In the genomic region with DNA sequence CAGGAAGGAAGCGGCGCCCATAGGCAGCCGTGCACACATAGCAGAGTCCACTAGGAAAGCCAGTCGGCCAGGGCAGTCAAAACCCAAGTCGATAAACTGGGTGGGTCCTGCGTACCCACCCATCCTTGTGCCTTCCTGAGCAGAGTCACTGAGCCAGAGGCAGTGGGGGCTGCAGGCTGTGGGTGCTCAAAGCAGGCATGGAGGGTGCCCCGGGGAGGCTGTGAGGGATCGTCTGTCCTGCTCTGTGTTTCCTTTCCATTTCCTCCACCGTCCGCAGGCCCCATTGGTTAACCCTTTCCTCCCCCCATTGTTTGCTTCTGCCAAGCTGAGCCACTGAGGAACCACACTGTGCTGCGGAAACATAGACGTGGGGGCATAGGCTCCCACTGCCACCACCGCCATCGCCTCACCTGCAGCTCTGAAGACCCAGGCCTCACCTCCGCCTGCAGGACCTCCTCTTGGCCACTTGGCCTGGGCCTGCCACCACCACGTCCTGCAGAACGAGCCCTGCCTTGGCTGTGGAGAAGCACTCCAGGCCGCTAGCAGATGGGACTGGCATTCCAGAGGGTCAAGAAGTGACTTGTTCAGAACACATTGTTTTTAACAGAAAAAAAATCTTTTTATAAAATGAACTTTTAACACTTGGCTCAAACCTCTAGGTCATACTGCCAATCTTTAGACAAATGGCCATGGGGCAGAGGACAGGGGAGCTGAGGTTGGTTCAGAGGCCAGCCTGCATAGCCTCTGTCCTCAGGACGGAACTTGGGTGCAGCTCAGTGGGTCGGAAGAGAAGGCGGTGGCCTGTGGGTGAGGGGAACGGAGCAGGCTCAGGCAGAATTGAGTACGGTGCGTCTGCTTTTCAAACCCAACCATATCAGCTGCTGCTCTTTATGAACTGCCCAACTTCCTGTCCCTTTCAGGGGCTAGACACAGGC, we compare ENCODE assay signal across 19 cellular contexts. TPM values are rescaled to one million over a fixed set of nuclear protein-coding genes. Genes with fewer than 3 reads are reported as not detected.
DNase-seq lines count a peak whose midpoint lies in the region; ATAC-seq and TF ChIP-seq lines count a peak whose summit lies in the region.
"Had no signal": no experiment of that assay in that cellular context is flagged by ENCODE, and none has a peak within 500 bp of the region (broad histone marks: within the 10 kb centered on the region; RNA-seq: fewer than 3 reads in every experiment).

No MANE protein-coding gene starts in this region.

- H3K27ac Mint-ChIP-seq in progenitor cell of endocrine pancreas: no peak overlapping the region
- H3K27ac Mint-ChIP-seq: activated CD4-positive, alpha-beta T cell treated with anti-CD3 and anti-CD28 coated beads, Interleukin-2, amount 10 ng/mL, durations not matched to agents 24 days and 14 days; activated naive CD4-positive, alpha-beta T cell treated with anti-CD3 and anti-CD28 coated beads, Interleukin-2, amount 10 ng/mL, durations not matched to agents 7 days and 5 days had no signal

- peaks cover 10% of the 10 kb centered on the region for H3K36me3 Mint-ChIP-seq in progenitor cell of endocrine pancreas (ENCODE audit: insufficient read depth)
- H3K36me3 Mint-ChIP-seq: activated naive CD4-positive, alpha-beta T cell treated with anti-CD3 and anti-CD28 coated beads, Interleukin-2, amount 10 ng/mL, durations not matched to agents 7 days and 5 days had no signal

- H3K9me2 ChIP-seq in hepatocyte (replicated peaks; ENCODE audit: insufficient read depth): no peaks in the 10 kb centered on the region

- H3K9me3 ChIP-seq in hepatocyte (ENCODE audit: low read depth): no peaks in the 10 kb centered on the region
- H3K9me3 ChIP-seq: gastrocnemius medialis had no signal

- no peak overlapping the region for H3K4me3 Mint-ChIP-seq in progenitor cell of endocrine pancreas (ENCODE audit: low read depth)
- H3K4me3 Mint-ChIP-seq: activated CD4-positive, alpha-beta T cell treated with anti-CD3 and anti-CD28 coated beads, Interleukin-2, amount 10 ng/mL, durations not matched to agents 24 days and 14 days; activated naive CD4-positive, alpha-beta T cell treated with anti-CD3 and anti-CD28 coated beads, Interleukin-2, amount 10 ng/mL, durations not matched to agents 7 days and 5 days; stimulated activated naive CD8-positive, alpha-beta T cell treated with anti-CD3 and anti-CD28 coated beads, Interleukin-15, amount 100 ng/mL, for 72 hours had no signal

- no peak for ATAC-seq in HG03460 (IDR thresholded peaks at IDR 0.05; ENCODE audit: unreplicated experiment)
- no peak for ATAC-seq in HG03196 (IDR thresholded peaks at IDR 0.05; ENCODE audit: unreplicated experiment)
- ATAC-seq: gastrocnemius medialis; stimulated activated naive CD8-positive, alpha-beta T cell treated with anti-CD3 and anti-CD28 coated beads, Interleukin-15, amount 100 ng/mL, for 72 hours had no signal

- H3K4me3 ChIP-seq in KMS-11 (IDR thresholded peaks at IDR 0.05; ENCODE audit: insufficient read depth, low read depth, low read length): no peak overlapping the region
- no peak overlapping the region for H3K4me3 ChIP-seq in hepatocyte
- H3K4me3 ChIP-seq: gastrocnemius medialis, lung had no signal

- H3K9me3 Mint-ChIP-seq in progenitor cell of endocrine pancreas (ENCODE audit: low read depth): no peaks in the 10 kb centered on the region
- H3K9me3 Mint-ChIP-seq: activated CD4-positive, alpha-beta T cell treated with anti-CD3 and anti-CD28 coated beads, Interleukin-2, amount 10 ng/mL, durations not matched to agents 24 days and 14 days; activated naive CD4-positive, alpha-beta T cell treated with anti-CD3 and anti-CD28 coated beads, Interleukin-2, amount 10 ng/mL, durations not matched to agents 7 days and 5 days; stimulated activated naive CD8-positive, alpha-beta T cell treated with anti-CD3 and anti-CD28 coated beads, Interleukin-15, amount 100 ng/mL, for 72 hours had no signal

- H3K79me2 ChIP-seq in KMS-11 (ENCODE audit: insufficient read depth, low read depth): no peaks in the 10 kb centered on the region
- no peaks in the 10 kb centered on the region for H3K79me2 ChIP-seq in hepatocyte

- TF ChIP-seq CTCF in KMS-11 (conservative IDR thresholded peaks at IDR 0.05; ENCODE audit: low read depth, low read length): no peak
- no peak for TF ChIP-seq CTCF in hepatocyte (IDR thresholded peaks at IDR 0.05; ENCODE audit: poor library complexity)
- no peak for TF ChIP-seq CTCF in progenitor cell of endocrine pancreas (IDR thresholded peaks at IDR 0.05; ENCODE audit: unreplicated experiment)

- peaks cover 4% of the 10 kb centered on the region for H3K4me1 Mint-ChIP-seq in progenitor cell of endocrine pancreas (ENCODE audit: low read depth)
- H3K4me1 Mint-ChIP-seq: activated CD4-positive, alpha-beta T cell treated with anti-CD3 and anti-CD28 coated beads, Interleukin-2, amount 10 ng/mL, durations not matched to agents 24 days and 14 days; activated naive CD4-positive, alpha-beta T cell treated with anti-CD3 and anti-CD28 coated beads, Interleukin-2, amount 10 ng/mL, durations not matched to agents 7 days and 5 days; stimulated activated naive CD8-positive, alpha-beta T cell treated with anti-CD3 and anti-CD28 coated beads, Interleukin-15, amount 100 ng/mL, for 72 hours had no signal

- no peak overlapping the region for H2AFZ ChIP-seq in KMS-11 (ENCODE audit: low read depth)
- H2AFZ ChIP-seq in hepatocyte: no peak overlapping the region

- WGBS in hepatocyte (ENCODE audit: low lambda C conversion rate, missing lambda C conversion rate): 85% methylated on average over 24 of the region's 24 CpGs

- peak overlapping the region; percentile 77; the same call in 1 of the 2 replicates for H3K4me2 ChIP-seq in KMS-11
- H3K4me2 ChIP-seq in hepatocyte: no peak overlapping the region

- H3K9ac ChIP-seq in KMS-11: no peak overlapping the region

- H4K20me1 ChIP-seq in KMS-11 (ENCODE audit: insufficient read depth): no peaks in the 10 kb centered on the region
- H4K20me1 ChIP-seq in hepatocyte (ENCODE audit: insufficient read depth, poor library complexity, severe bottlenecking): no peaks in the 10 kb centered on the region

- H3K4me1 ChIP-seq in KMS-11 (ENCODE audit: low read depth, poor library complexity, severe bottlenecking): peaks cover 31% of the 10 kb centered on the region
- H3K4me1 ChIP-seq in hepatocyte (ENCODE audit: insufficient read depth): peaks cover 43% of the 10 kb centered on the region
- H3K4me1 ChIP-seq: gastrocnemius medialis had no signal

- DNase-seq in AG20443 (ENCODE audit: low spot score) (peak; percentile 3), hepatocyte (ENCODE audit: low spot score) (peak; percentile 3), progenitor cell of endocrine pancreas (ENCODE audit: low spot score, unreplicated experiment) (peak; percentile 6), HK-2 (ENCODE audit: unreplicated experiment) (no peak)
- no peak for DNase-seq in stimulated activated CD4-positive, alpha-beta T cell treated with anti-CD3 and anti-CD28 coated beads, Interleukin-2, amount 100 ng/mL, for 24 hours
- DNase-seq: activated CD4-positive, alpha-beta T cell treated with anti-CD3 and anti-CD28 coated beads, Interleukin-2, amount 10 ng/mL, durations not matched to agents 24 days and 14 days; activated naive CD4-positive, alpha-beta T cell treated with anti-CD3 and anti-CD28 coated beads, Interleukin-2, amount 10 ng/mL, durations not matched to agents 7 days and 5 days; activated T-cell treated with anti-CD3 and anti-CD28 coated beads, Interleukin-2, amount 50 U/mL, for 1 hour; gastrocnemius medialis; Karpas-422; NCI-H1417; NCI-H2171 treated with DMSO at 0.1 percent for 48 hours; stimulated activated naive CD8-positive, alpha-beta T cell treated with anti-CD3 and anti-CD28 coated beads, Interleukin-15, amount 100 ng/mL, for 72 hours had no signal

- H3K27ac ChIP-seq in KMS-11 (peak overlapping the region; percentile 85), hepatocyte (peak overlapping the region; percentile 57)
- H3K27ac ChIP-seq: gastrocnemius medialis had no signal

- H3K27me3 Mint-ChIP-seq in progenitor cell of endocrine pancreas: no peaks in the 10 kb centered on the region
- H3K27me3 Mint-ChIP-seq: activated CD4-positive, alpha-beta T cell treated with anti-CD3 and anti-CD28 coated beads, Interleukin-2, amount 10 ng/mL, durations not matched to agents 24 days and 14 days; activated naive CD4-positive, alpha-beta T cell treated with anti-CD3 and anti-CD28 coated beads, Interleukin-2, amount 10 ng/mL, durations not matched to agents 7 days and 5 days; stimulated activated naive CD8-positive, alpha-beta T cell treated with anti-CD3 and anti-CD28 coated beads, Interleukin-15, amount 100 ng/mL, for 72 hours had no signal

- H3K27me3 ChIP-seq in KMS-11 (ENCODE audit: insufficient read depth, low read depth): no peaks in the 10 kb centered on the region
- no peaks in the 10 kb centered on the region for H3K27me3 ChIP-seq in hepatocyte
- H3K27me3 ChIP-seq: gastrocnemius medialis had no signal

- H3K36me3 ChIP-seq in KMS-11 (ENCODE audit: insufficient read depth) (no peaks in the 10 kb centered on the region), hepatocyte (replicated peaks; ENCODE audit: insufficient read depth, low read depth) (no peaks in the 10 kb centered on the region)

RNA-seq across cellular contexts. Expression of a gene that starts 52.6 kb away (rescaled TPM):
- total RNA-seq in hepatocyte (not detected in 2 replicates), progenitor cell of endocrine pancreas (not detected in 2 replicates)
- not detected in 2 replicates for polyA plus RNA-seq in hepatocyte
- total RNA-seq: activated CD4-positive, alpha-beta T cell treated with anti-CD3 and anti-CD28 coated beads, Interleukin-2, amount 10 ng/mL, durations not matched to agents 24 days and 14 days; H1 had no signal
- polyA plus RNA-seq: neural cell had no signal

Comparison
In these comparisons a context has a peak if more than half of its experiments do, and no peak if none do; other contexts are left out.
1. DNase-seq: peak in AG20443 (single experiment), hepatocyte (single experiment) and progenitor cell of endocrine pancreas (single experiment); none in HK-2 (single experiment) and stimulated activated CD4-positive, alpha-beta T cell treated with anti-CD3 and anti-CD28 coated beads, Interleukin-2, amount 100 ng/mL, for 24 hours (0 of 2).